In genomic region chr3:112786881-112787625, GRCh38 we compare ENCODE assay signal across 29 cellular contexts. TPM values are rescaled to one million over a fixed set of nuclear protein-coding genes. Genes with fewer than 3 reads are reported as not detected.
DNase-seq lines count a peak whose midpoint lies in the region; ATAC-seq, FAIRE-seq and TF ChIP-seq lines count a peak whose summit lies in the region.
"Had no signal": no experiment of that assay in that cellular context is flagged by ENCODE, and none has a peak within 500 bp of the region (broad histone marks: within the 10 kb centered on the region; RNA-seq: fewer than 3 reads in every experiment).

No MANE protein-coding gene starts in this region.

- H3K36me3 ChIP-seq in SJCRH30 (no peaks in the 10 kb centered on the region), endodermal cell (ENCODE audit: control insufficient read depth, insufficient read depth, low read length) (no peaks in the 10 kb centered on the region)
- H3K36me3 ChIP-seq: SJSA1 had no signal

- intact Hi-C loops in CD4-positive, alpha-beta T cell (cut with DNase I, micrococcal nuclease) = no loop called here

- no peaks in the 10 kb centered on the region for H3K27me3 Mint-ChIP-seq in endodermal cell (ENCODE audit: insufficient read depth)
- H3K27me3 Mint-ChIP-seq in CD4-positive, alpha-beta T cell = no peaks in the 10 kb centered on the region

- H3K4me3 ChIP-seq in SJCRH30 = no peak overlapping the region
- H3K4me3 ChIP-seq in endodermal cell (ENCODE audit: low read length) = peak overlapping the region; percentile 50
- no peak overlapping the region for H3K4me3 ChIP-seq in fibroblast of the aortic adventitia (ENCODE audit: low read depth, low read length)
- H3K4me3 ChIP-seq: A549, PC-9, SJSA1 had no signal

- H3K4me1 Mint-ChIP-seq in endodermal cell = peaks cover 20% of the 10 kb centered on the region
- H3K4me1 Mint-ChIP-seq in CD4-positive, alpha-beta T cell (ENCODE audit: low read depth) = no peaks in the 10 kb centered on the region

- peaks cover 28% of the 10 kb centered on the region for H3K9me3 Mint-ChIP-seq in endodermal cell
- no peaks in the 10 kb centered on the region for H3K9me3 Mint-ChIP-seq in CD4-positive, alpha-beta T cell

- no peak overlapping the region for H3K9ac ChIP-seq in endodermal cell (ENCODE audit: extremely low read depth, low read length, poor library complexity, severe bottlenecking)

- WGBS in endodermal cell (ENCODE audit: insufficient coverage in 1 of 2, insufficient read length in 1 of 2), 2 experiments = 94 to 100% methylated on average over 3 to 4 of the region's 4 CpGs

- POLR2A ChIA-PET in CD4-positive, alpha-beta T cell (lab: Charles Lee) = no interaction called here

- peaks cover 10% of the 10 kb centered on the region; the same call in 1 of the 2 replicates for H3K9me3 ChIP-seq in SJCRH30 (replicated peaks)
- peaks cover 21% of the 10 kb centered on the region for H3K9me3 ChIP-seq in endodermal cell (ENCODE audit: control insufficient read depth, low read length)
- no peaks in the 10 kb centered on the region for H3K9me3 ChIP-seq in CD4-positive, alpha-beta T cell (ENCODE audit: control insufficient read depth, low read length)
- H3K9me3 ChIP-seq: SJSA1 had no signal

- H3K4me1 ChIP-seq in SJCRH30 (peaks cover 28% of the 10 kb centered on the region), endodermal cell (ENCODE audit: control insufficient read depth, insufficient read depth, low read length) (peaks cover 10% of the 10 kb centered on the region)
- H3K4me1 ChIP-seq: SJSA1 had no signal

- ATAC-seq in HG03342 (IDR thresholded peaks at IDR 0.05; ENCODE audit: unreplicated experiment) = no peak
- ATAC-seq in CD4-positive, alpha-beta T cell (ENCODE audit: poor library complexity) = no peak
- ATAC-seq: A549; CD8-positive, alpha-beta T cell; HCT116; Right ventricle myocardium inferior had no signal

- H3K27ac ChIP-seq in SJCRH30 = peak overlapping the region; percentile 81
- H3K27ac ChIP-seq in endodermal cell (ENCODE audit: low read depth, low read length) = no peak overlapping the region
- no peak overlapping the region for H3K27ac ChIP-seq in CD4-positive, alpha-beta T cell (ENCODE audit: low read depth, low read length)
- H3K27ac ChIP-seq: A549, PC-9, SJSA1 had no signal

- CTCF ChIA-PET in CD4-positive, alpha-beta T cell (lab: Charles Lee) = no interaction called here

- H3K4me3 Mint-ChIP-seq in endodermal cell = no peak overlapping the region
- no peak overlapping the region for H3K4me3 Mint-ChIP-seq in CD4-positive, alpha-beta T cell
- H3K4me3 Mint-ChIP-seq: CD8-positive, alpha-beta T cell had no signal

- no peaks in the 10 kb centered on the region for H3K27me3 ChIP-seq in SJCRH30
- H3K27me3 ChIP-seq in endodermal cell (ENCODE audit: control insufficient read depth, insufficient read depth, low read length, poor library complexity, severe bottlenecking) = no peaks in the 10 kb centered on the region
- H3K27me3 ChIP-seq in CD4-positive, alpha-beta T cell (ENCODE audit: control insufficient read depth, insufficient read depth, low read length) = no peaks in the 10 kb centered on the region
- H3K27me3 ChIP-seq: SJSA1 had no signal

- no peak for TF ChIP-seq CTCF in endodermal cell (conservative IDR thresholded peaks at IDR 0.05)
- no peak for TF ChIP-seq CTCF in fibroblast of the aortic adventitia (IDR thresholded peaks at IDR 0.05; ENCODE audit: insufficient read depth, low read length)
- no peak for TF ChIP-seq CTCF in CD4-positive, alpha-beta T cell (IDR thresholded peaks at IDR 0.05)

- peaks cover 17% of the 10 kb centered on the region for H3K36me3 Mint-ChIP-seq in endodermal cell (ENCODE audit: low read depth)
- H3K36me3 Mint-ChIP-seq in CD4-positive, alpha-beta T cell (ENCODE audit: low read depth) = no peaks in the 10 kb centered on the region
- H3K36me3 Mint-ChIP-seq: CD8-positive, alpha-beta T cell had no signal

- peak overlapping the region; percentile 90 for H3K27ac Mint-ChIP-seq in endodermal cell
- H3K27ac Mint-ChIP-seq in CD4-positive, alpha-beta T cell = no peak overlapping the region
- H3K27ac Mint-ChIP-seq: CD8-positive, alpha-beta T cell had no signal

- FAIRE-seq in frontal cortex (lab: Jason Lieb, UNC) = no peak
- FAIRE-seq: A549, GM12891 had no signal

- no peak for DNase-seq in SJCRH30
- DNase-seq in endodermal cell = no peak
- peak; percentile 64 for DNase-seq in fibroblast of the aortic adventitia (ENCODE audit: low read depth)
- DNase-seq in NCI-H82 (lab: John Stamatoyannopoulos, UW) = no peak
- no peak for DNase-seq in frontal cortex (ENCODE audit: low spot score in 2 of 2)
- no peak for DNase-seq in CD4-positive, alpha-beta T cell
- DNase-seq: C1 segment of cervical spinal cord; CD8-positive, alpha-beta T cell; DMS79; GF-D8; MV-4-11; NCI-H1105; NCI-H146; NCI-H1930; NCI-H2107; NCI-H524; NCI-H774; PC-9 had no signal

RNA-seq across cellular contexts. Expression of gene CD200R1L, which starts 59.6 kb away (rescaled TPM):
- total RNA-seq in SJCRH30 (2014; rRNA removed; shearing (Covaris generic)) = not detected in 2 replicates
- total RNA-seq in endodermal cell = not detected
- not detected for polyA plus RNA-seq in endodermal cell (2013, experiment 1 of 2)
- polyA plus RNA-seq in endodermal cell (2013, experiment 2 of 2) = not detected
- total RNA-seq in fibroblast of the aortic adventitia (ENCODE audit: low replicate concordance) = not detected in 2 replicates
- not detected for total RNA-seq in frontal cortex
- total RNA-seq in CD4-positive, alpha-beta T cell = under 1 TPM in 1 of 2 experiments, not detected in 1; 0.17 TPM
- total RNA-seq: Caco-2; CD8-positive, alpha-beta T cell; HT-29; LHCN-M2; MCF 10A; Right ventricle myocardium inferior; RPMI7951; SJSA1 had no signal
